In the genomic region with DNA sequence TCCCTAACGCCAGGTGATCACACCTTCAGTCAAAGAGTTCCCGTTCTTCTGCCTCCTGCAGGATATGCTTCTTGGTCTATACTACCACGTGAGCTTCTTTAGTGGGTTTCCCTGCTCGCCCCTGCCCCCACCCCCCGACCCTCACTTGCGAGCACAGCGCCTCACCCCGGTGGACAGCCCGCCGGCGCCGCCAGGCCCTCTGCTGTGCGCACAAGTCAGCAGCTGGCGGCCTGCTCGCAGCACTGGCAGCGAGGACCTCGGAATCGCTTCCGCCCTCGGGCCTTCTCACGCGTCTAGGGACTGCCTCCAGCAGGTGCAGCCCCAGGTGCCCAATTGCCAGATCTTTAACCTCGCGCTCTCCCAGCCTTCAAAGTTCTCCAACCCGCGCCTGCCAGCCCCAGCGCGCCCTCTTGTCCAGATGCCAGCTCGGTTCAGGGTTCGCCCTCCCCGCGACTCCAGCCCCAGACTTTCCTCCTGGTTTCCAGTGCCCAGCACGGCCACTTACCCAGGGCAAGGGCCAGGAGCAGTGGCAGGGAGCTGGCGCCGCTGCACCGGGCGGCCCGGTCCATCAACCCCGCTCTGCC, we compare ENCODE assay signal across 8 cellular contexts. TPM values are rescaled to one million over a fixed set of nuclear protein-coding genes. Genes with fewer than 3 reads are reported as not detected.
DNase-seq lines count a peak whose midpoint lies in the region; ATAC-seq and TF ChIP-seq lines count a peak whose summit lies in the region.

No MANE protein-coding gene starts in this region.

- H2BK5ac ChIP-seq in mesendoderm (ENCODE audit: low read length), result no peak overlapping the region

- H3K4me1 ChIP-seq in PC-9 (replicated peaks; ENCODE audit: insufficient read depth) (peaks cover 11% of the 10 kb centered on the region), mesendoderm (ENCODE audit: control insufficient read depth, low read depth, low read length) (peaks cover 3% of the 10 kb centered on the region), vagina (peaks cover 15% of the 10 kb centered on the region)

- no peaks in the 10 kb centered on the region for H4K20me1 ChIP-seq in PC-9 (ENCODE audit: insufficient read depth)

- H3K27me3 Mint-ChIP-seq in endothelial cell (ENCODE audit: unreplicated experiment), result peaks cover 13% of the 10 kb centered on the region

- H3K27me3 ChIP-seq in PC-9 (ENCODE audit: insufficient read depth, low read depth) (no peaks in the 10 kb centered on the region), mesendoderm (ENCODE audit: insufficient read depth, low read length, poor library complexity) (no peaks in the 10 kb centered on the region), vagina (no peaks in the 10 kb centered on the region)

- no peak overlapping the region for H3K27ac Mint-ChIP-seq in endothelial cell (ENCODE audit: unreplicated experiment)

- peak overlapping the region; percentile 71 for H3K56ac ChIP-seq in mesendoderm (ENCODE audit: low read length)

- no peaks in the 10 kb centered on the region for H3K9me3 ChIP-seq in PC-9 (ENCODE audit: insufficient read depth, low read depth)
- no peaks in the 10 kb centered on the region for H3K9me3 ChIP-seq in vagina

- TF ChIP-seq POLR2A in vagina (IDR thresholded peaks at IDR 0.05), result no peak

- DNase-seq in COLO668 (lab: John Stamatoyannopoulos, UW; ENCODE audit: unreplicated experiment) (peak; percentile 87), PC-9 (peak; percentile 56 to 66), endothelial cell (ENCODE audit: low spot score) (peak; percentile 65), mesendoderm (peak; percentile 84), vagina (ENCODE audit: extremely low spot score in 2 of 2) (no peak), NCI-H2227 treated with DMSO at 0.1 percent for 48 hours (lab: John Stamatoyannopoulos, UW) (no peak)

- POLR2A ChIA-PET in PC-9 (lab: Charles Lee; ENCODE audit: unreplicated experiment), result no interaction called here

- CTCF ChIA-PET in PC-9 (lab: Charles Lee), result interaction anchor here (0.6 to 1.4 kb wide), 2 partner anchors 112 to 118 kb away, joined by 10 to 12 read pairs; no protein-coding TSS in a partner anchor

- H3K4me2 ChIP-seq in PC-9 (peak overlapping the region; percentile 83), mesendoderm (ENCODE audit: low read length) (peak overlapping the region; percentile 87)

- peak; percentile 64 for ATAC-seq in HG02642 (IDR thresholded peaks at IDR 0.05; ENCODE audit: poor library complexity, unreplicated experiment)
- ATAC-seq in GM21360 (IDR thresholded peaks at IDR 0.05; ENCODE audit: unreplicated experiment), result no peak

- no peak overlapping the region for H4K5ac ChIP-seq in mesendoderm (ENCODE audit: low read length)

- no peaks in the 10 kb centered on the region for H3K9me3 Mint-ChIP-seq in endothelial cell (ENCODE audit: unreplicated experiment)

- no peak overlapping the region for H3K4ac ChIP-seq in mesendoderm (ENCODE audit: low read depth, low read length)

- H3F3A ChIP-seq in PC-9 (ENCODE audit: insufficient read depth, low read depth), result no peaks in the 10 kb centered on the region

- H3K27ac ChIP-seq in PC-9 (peak overlapping the region; percentile 79), mesendoderm (ENCODE audit: low read depth, low read length) (no peak overlapping the region), vagina (peak overlapping the region; percentile 62)

- H3K36me3 ChIP-seq in PC-9 (ENCODE audit: low read depth) (no peaks in the 10 kb centered on the region), mesendoderm (ENCODE audit: control insufficient read depth, insufficient read depth, low read length) (no peaks in the 10 kb centered on the region), vagina (no peaks in the 10 kb centered on the region)

- no peaks in the 10 kb centered on the region for H3K36me3 Mint-ChIP-seq in endothelial cell (ENCODE audit: low read depth, unreplicated experiment)

- peak overlapping the region; percentile 41 for H3K9ac ChIP-seq in mesendoderm (ENCODE audit: low read length)

- H3K18ac ChIP-seq in mesendoderm (ENCODE audit: low read length), result no peak overlapping the region

- no peak overlapping the region for H4K8ac ChIP-seq in mesendoderm (ENCODE audit: low read depth, low read length)

- H3K23ac ChIP-seq in mesendoderm (ENCODE audit: low read length), result no peak overlapping the region

- no peak; the same call in 1 of the 2 replicates for TF ChIP-seq CTCF in PC-9 (conservative IDR thresholded peaks at IDR 0.05)
- no peak for TF ChIP-seq CTCF in endothelial cell (IDR thresholded peaks at IDR 0.05; ENCODE audit: unreplicated experiment)
- no peak for TF ChIP-seq CTCF in vagina (IDR thresholded peaks at IDR 0.05)

- no peak overlapping the region for H2AK5ac ChIP-seq in mesendoderm (ENCODE audit: low read length)

- no peaks in the 10 kb centered on the region for H3K79me2 ChIP-seq in PC-9 (ENCODE audit: low read depth)
- H3K79me2 ChIP-seq in mesendoderm (ENCODE audit: control insufficient read depth, insufficient read depth, low read length), result no peaks in the 10 kb centered on the region

- no peak overlapping the region for H2BK120ac ChIP-seq in mesendoderm (ENCODE audit: low read depth, low read length)

- no peaks in the 10 kb centered on the region for H3K9me2 ChIP-seq in PC-9 (ENCODE audit: insufficient read depth)

- H3K4me3 Mint-ChIP-seq in endothelial cell (ENCODE audit: unreplicated experiment), result peak overlapping the region; percentile 88

- no CpG with 5 or more reads among the region's 39 CpGs for WGBS in mesendoderm (ENCODE audit: extremely low coverage, insufficient coverage, low lambda C conversion rate)

- no TSS peak for BruUV-seq in PC-9 (replicated peaks; lab: Mats Ljungman, UMichigan)

- no peak overlapping the region for H2BK15ac ChIP-seq in mesendoderm (replicated peaks; ENCODE audit: low read depth)

- no peaks in the 10 kb centered on the region for H3K4me1 Mint-ChIP-seq in endothelial cell (ENCODE audit: unreplicated experiment)

- no peaks in the 10 kb centered on the region for H3K79me1 ChIP-seq in mesendoderm (ENCODE audit: low read length)

- intact Hi-C loops in PC-9 (cut with micrococcal nuclease; ENCODE audit: unreplicated experiment), result loop anchor here (1.0 to 10.0 kb wide), 3 partner anchors 111 to 474 kb away; no protein-coding TSS in a partner anchor
- intact Hi-C loops in vagina (cut with DNase I), result no loop called here

- peak overlapping the region; percentile 86 for H2AFZ ChIP-seq in PC-9

- H3K4me3 ChIP-seq in PC-9, result peak overlapping the region; percentile 91
- H3K4me3 ChIP-seq in mesendoderm (ENCODE audit: low read length), result peak overlapping the region; percentile 18
- peak overlapping the region; percentile 52 to 56 for H3K4me3 ChIP-seq in vagina

RNA-seq across cellular contexts. Expression of a gene that starts 0.5 kb away (rescaled TPM):
- 4.5 TPM in 2 replicates for total RNA-seq in PC-9 (2021)
- 0.13 TPM for total RNA-seq in endothelial cell (ENCODE audit: unreplicated experiment)
- 0.06 TPM for polyA plus RNA-seq in mesendoderm (2013, experiment 1 of 2)
- polyA plus RNA-seq in mesendoderm (2013, experiment 2 of 2), result 0.11 TPM
- 0.74 TPM for total RNA-seq in vagina

Comparison
In these comparisons a context has a peak if more than half of its experiments do, and no peak if none do; other contexts are left out.
1. DNase-seq: peak in COLO668 (single experiment), PC-9 (2 of 2), endothelial cell (single experiment) and mesendoderm (single experiment); none in vagina (0 of 2) and NCI-H2227 treated with DMSO at 0.1 percent for 48 hours (single experiment).
2. H3K4me3 ChIP-seq: peak in every context shown above with its lines; median percentile 91 in PC-9; 54 in vagina; 18 in mesendoderm.